In the genomic region with DNA sequence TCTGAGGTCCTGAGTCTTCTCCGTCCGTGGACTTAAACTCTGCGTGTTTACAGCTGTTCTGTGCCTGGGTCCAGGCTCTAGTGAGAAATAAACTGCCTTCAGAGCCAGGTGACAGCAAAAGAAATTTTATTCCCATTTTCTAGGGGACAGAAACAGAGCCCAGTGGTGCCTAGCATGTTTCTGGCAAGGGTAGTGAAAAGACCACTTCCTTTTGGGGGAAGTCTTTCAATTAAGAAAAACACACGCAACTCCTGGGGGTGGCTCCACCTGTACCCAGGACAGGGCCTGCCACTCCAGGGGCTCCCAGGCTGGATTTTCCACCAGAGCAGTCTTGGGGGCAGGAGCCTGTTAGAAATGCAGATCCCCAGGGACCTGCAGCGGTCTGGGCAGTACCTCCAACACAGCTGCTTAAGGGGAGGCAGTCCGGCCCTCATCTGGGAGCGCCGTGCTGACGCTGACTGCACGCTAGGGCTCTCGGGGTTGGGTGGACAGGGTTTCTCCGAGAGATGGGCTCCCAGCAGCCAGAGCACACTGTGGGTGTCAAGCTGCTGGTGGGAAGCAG, we compare ENCODE assay signal across 1 cellular context.
TF ChIP-seq lines count a peak whose summit lies in the region.

No MANE protein-coding gene starts in this region.

TF ChIP-seq in HepG2, 621 proteins besides CTCF, POLR2A, EP300 and RAD21 (continued from another document and continues in another):
- TF ChIP-seq ZNF407 (CRISPR knock-in tag; IDR thresholded peaks at IDR 0.05; ENCODE audit: not compliant biosample characterization) (peak; percentile 78), POLR2AphosphoS5 (IDR thresholded peaks at IDR 0.05; ENCODE audit: low read depth, low read length) (no peak), SETDB1 (CRISPR knock-in tag; IDR thresholded peaks at IDR 0.05; ENCODE audit: borderline replicate concordance) (0 out of 2 replicates have a peak, but pooled peaks have one; percentile 67), MIXL1 (CRISPR knock-in tag; IDR thresholded peaks at IDR 0.05) (no peak), GZF1 (CRISPR knock-in tag; IDR thresholded peaks at IDR 0.05) (no peak), REPIN1 (CRISPR knock-in tag; IDR thresholded peaks at IDR 0.05; ENCODE audit: borderline replicate concordance, low read depth) (no peak), MBD4 (IDR thresholded peaks at IDR 0.05; ENCODE audit: borderline replicate concordance, low read length) (no peak), CENPX (CRISPR knock-in tag; IDR thresholded peaks at IDR 0.05) (no peak), ZNF138 (CRISPR knock-in tag; IDR thresholded peaks at IDR 0.05; ENCODE audit: low read depth) (no peak; the same call in 1 of the 2 replicates), ZC3H13 (CRISPR knock-in tag; IDR thresholded peaks at IDR 0.05) (no peak), GABPA (IDR thresholded peaks at IDR 0.05; ENCODE audit: low read depth, low read length) (no peak), GABPA (CRISPR knock-in tag; IDR thresholded peaks at IDR 0.05; ENCODE audit: low read depth) (peak; percentile 4; the same call in 1 of the 2 replicates), CHD2 (IDR thresholded peaks at IDR 0.05; ENCODE audit: low read depth, low read length) (0 out of 2 replicates have a peak, but pooled peaks have one; percentile 1), RXRB (CRISPR knock-in tag; IDR thresholded peaks at IDR 0.05; ENCODE audit: borderline replicate concordance) (no peak), DMTF1 (CRISPR knock-in tag; IDR thresholded peaks at IDR 0.05) (no peak), PRPF4 (IDR thresholded peaks at IDR 0.05; ENCODE audit: low read depth, low read length, poor library complexity, severe bottlenecking) (no peak), CAMTA2 (CRISPR knock-in tag; IDR thresholded peaks at IDR 0.05; ENCODE audit: borderline replicate concordance) (no peak), ZNF232 (CRISPR knock-in tag; IDR thresholded peaks at IDR 0.05; ENCODE audit: borderline replicate concordance) (peak; percentile 3; the same call in 1 of the 2 replicates), TARDBP (CRISPR knock-in tag; IDR thresholded peaks at IDR 0.05) (no peak), ZNF558 (CRISPR knock-in tag; IDR thresholded peaks at IDR 0.05; ENCODE audit: borderline replicate concordance) (no peak), TBX2 (CRISPR knock-in tag; IDR thresholded peaks at IDR 0.05; ENCODE audit: borderline replicate concordance) (0 out of 2 replicates have a peak, but pooled peaks have one; percentile 5), RFX5 (IDR thresholded peaks at IDR 0.05; ENCODE audit: low read depth, low read length) (no peak), MED1 (CRISPR knock-in tag; IDR thresholded peaks at IDR 0.05) (no peak), HOMEZ (CRISPR knock-in tag; IDR thresholded peaks at IDR 0.05; ENCODE audit: low read depth) (no peak), SP1 (IDR thresholded peaks at IDR 0.05) (no peak), SP1 (CRISPR knock-in tag; IDR thresholded peaks at IDR 0.05) (no peak), AGO2 (optimal IDR thresholded peaks at IDR 0.05; ENCODE audit: low read depth, low read length) (no peak), ZNF446 (CRISPR knock-in tag; IDR thresholded peaks at IDR 0.05) (0 out of 2 replicates have a peak, but pooled peaks have one; percentile 43), TGIF2 (CRISPR knock-in tag; IDR thresholded peaks at IDR 0.05) (no peak), KDM5B (CRISPR knock-in tag; IDR thresholded peaks at IDR 0.05; ENCODE audit: borderline replicate concordance) (no peak), ZMYM3 (CRISPR knock-in tag; IDR thresholded peaks at IDR 0.05) (peak; percentile 9; the same call in 1 of the 2 replicates), RARG (CRISPR knock-in tag; IDR thresholded peaks at IDR 0.05; ENCODE audit: low read depth) (no peak), SIX4 (CRISPR knock-in tag; IDR thresholded peaks at IDR 0.05) (no peak), EED (CRISPR knock-in tag; IDR thresholded peaks at IDR 0.05) (0 out of 2 replicates have a peak, but pooled peaks have one; percentile 19), HOXA5 (CRISPR knock-in tag; IDR thresholded peaks at IDR 0.05) (no peak), ZNF547 (CRISPR knock-in tag; IDR thresholded peaks at IDR 0.05) (peak; percentile 10; the same call in 1 of the 2 replicates)
- TF ChIP-seq, protein P1, sequence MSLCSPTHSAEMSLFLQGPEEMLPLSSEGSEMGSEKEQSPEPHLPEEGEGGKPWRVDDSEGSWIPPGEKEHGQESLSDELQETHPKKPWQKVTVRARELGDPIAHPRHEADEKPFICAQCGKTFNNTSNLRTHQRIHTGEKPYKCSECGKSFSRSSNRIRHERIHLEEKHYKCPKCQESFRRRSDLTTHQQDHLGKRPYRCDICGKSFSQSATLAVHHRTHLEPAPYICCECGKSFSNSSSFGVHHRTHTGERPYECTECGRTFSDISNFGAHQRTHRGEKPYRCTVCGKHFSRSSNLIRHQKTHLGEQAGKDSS (CRISPR knock-in tag; IDR thresholded peaks at IDR 0.05; ENCODE audit: borderline replicate concordance, low read depth), result no peak; the same call in 1 of the 2 replicates
- TF ChIP-seq, protein P2, sequence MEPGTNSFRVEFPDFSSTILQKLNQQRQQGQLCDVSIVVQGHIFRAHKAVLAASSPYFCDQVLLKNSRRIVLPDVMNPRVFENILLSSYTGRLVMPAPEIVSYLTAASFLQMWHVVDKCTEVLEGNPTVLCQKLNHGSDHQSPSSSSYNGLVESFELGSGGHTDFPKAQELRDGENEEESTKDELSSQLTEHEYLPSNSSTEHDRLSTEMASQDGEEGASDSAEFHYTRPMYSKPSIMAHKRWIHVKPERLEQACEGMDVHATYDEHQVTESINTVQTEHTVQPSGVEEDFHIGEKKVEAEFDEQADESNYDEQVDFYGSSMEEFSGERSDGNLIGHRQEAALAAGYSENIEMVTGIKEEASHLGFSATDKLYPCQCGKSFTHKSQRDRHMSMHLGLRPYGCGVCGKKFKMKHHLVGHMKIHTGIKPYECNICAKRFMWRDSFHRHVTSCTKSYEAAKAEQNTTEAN (CRISPR knock-in tag; conservative IDR thresholded peaks at IDR 0.05), result no peak
- TF ChIP-seq, protein P3, sequence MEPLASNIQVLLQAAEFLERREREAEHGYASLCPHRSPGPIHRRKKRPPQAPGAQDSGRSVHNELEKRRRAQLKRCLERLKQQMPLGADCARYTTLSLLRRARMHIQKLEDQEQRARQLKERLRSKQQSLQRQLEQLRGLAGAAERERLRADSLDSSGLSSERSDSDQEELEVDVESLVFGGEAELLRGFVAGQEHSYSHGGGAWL (CRISPR knock-in tag; IDR thresholded peaks at IDR 0.05), result no peak
- TF ChIP-seq, protein P4, sequence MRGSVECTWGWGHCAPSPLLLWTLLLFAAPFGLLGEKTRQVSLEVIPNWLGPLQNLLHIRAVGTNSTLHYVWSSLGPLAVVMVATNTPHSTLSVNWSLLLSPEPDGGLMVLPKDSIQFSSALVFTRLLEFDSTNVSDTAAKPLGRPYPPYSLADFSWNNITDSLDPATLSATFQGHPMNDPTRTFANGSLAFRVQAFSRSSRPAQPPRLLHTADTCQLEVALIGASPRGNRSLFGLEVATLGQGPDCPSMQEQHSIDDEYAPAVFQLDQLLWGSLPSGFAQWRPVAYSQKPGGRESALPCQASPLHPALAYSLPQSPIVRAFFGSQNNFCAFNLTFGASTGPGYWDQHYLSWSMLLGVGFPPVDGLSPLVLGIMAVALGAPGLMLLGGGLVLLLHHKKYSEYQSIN (CRISPR knock-in tag; IDR thresholded peaks at IDR 0.05; ENCODE audit: borderline replicate concordance), result no peak
- TF ChIP-seq, protein P5, sequence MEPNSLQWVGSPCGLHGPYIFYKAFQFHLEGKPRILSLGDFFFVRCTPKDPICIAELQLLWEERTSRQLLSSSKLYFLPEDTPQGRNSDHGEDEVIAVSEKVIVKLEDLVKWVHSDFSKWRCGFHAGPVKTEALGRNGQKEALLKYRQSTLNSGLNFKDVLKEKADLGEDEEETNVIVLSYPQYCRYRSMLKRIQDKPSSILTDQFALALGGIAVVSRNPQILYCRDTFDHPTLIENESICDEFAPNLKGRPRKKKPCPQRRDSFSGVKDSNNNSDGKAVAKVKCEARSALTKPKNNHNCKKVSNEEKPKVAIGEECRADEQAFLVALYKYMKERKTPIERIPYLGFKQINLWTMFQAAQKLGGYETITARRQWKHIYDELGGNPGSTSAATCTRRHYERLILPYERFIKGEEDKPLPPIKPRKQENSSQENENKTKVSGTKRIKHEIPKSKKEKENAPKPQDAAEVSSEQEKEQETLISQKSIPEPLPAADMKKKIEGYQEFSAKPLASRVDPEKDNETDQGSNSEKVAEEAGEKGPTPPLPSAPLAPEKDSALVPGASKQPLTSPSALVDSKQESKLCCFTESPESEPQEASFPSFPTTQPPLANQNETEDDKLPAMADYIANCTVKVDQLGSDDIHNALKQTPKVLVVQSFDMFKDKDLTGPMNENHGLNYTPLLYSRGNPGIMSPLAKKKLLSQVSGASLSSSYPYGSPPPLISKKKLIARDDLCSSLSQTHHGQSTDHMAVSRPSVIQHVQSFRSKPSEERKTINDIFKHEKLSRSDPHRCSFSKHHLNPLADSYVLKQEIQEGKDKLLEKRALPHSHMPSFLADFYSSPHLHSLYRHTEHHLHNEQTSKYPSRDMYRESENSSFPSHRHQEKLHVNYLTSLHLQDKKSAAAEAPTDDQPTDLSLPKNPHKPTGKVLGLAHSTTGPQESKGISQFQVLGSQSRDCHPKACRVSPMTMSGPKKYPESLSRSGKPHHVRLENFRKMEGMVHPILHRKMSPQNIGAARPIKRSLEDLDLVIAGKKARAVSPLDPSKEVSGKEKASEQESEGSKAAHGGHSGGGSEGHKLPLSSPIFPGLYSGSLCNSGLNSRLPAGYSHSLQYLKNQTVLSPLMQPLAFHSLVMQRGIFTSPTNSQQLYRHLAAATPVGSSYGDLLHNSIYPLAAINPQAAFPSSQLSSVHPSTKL (CRISPR knock-in tag; IDR thresholded peaks at IDR 0.05), result no peak
